In genomic region chr10:124221356-124222297, GRCh38 we compare ENCODE assay signal across 11 cellular contexts.
A peak's percentile ranks its signal among the peaks of the same experiment; 100 is the strongest.
DNase-seq lines count a peak whose midpoint lies in the region; ATAC-seq and TF ChIP-seq lines count a peak whose summit lies in the region.
"Had no signal": no experiment of that assay in that cellular context is flagged by ENCODE, and none has a peak within 500 bp of the region (broad histone marks: within the 10 kb centered on the region; RNA-seq: fewer than 3 reads in every experiment).

No MANE protein-coding gene starts in this region.

- ATAC-seq in GM21381 (IDR thresholded peaks at IDR 0.05; ENCODE audit: unreplicated experiment) (peak; percentile 83), HG03520 (IDR thresholded peaks at IDR 0.05; ENCODE audit: unreplicated experiment) (peak; percentile 68), heart right ventricle (peak; percentile 30 to 78 (median 68))
- no peak for ATAC-seq in activated naive CD4-positive, alpha-beta T cell treated with anti-CD3 and anti-CD28 coated beads, Interleukin-2, amount 50 U/mL, for 72 hours
- ATAC-seq: left lung had no signal

- no peaks in the 10 kb centered on the region for H3K36me3 Mint-ChIP-seq in activated naive CD4-positive, alpha-beta T cell treated with anti-CD3 and anti-CD28 coated beads, Interleukin-2, amount 50 U/mL, for 72 hours
- H3K36me3 Mint-ChIP-seq: activated CD4-positive, alpha-beta memory T cell treated with anti-CD3 and anti-CD28 coated beads for 36 hours had no signal

- POLR2A ChIA-PET in GM10248 (lab: Yijun Ruan, JAX), result no interaction called here

- CTCF ChIA-PET in GM10248 (lab: Yijun Ruan, JAX), result no interaction called here

- no peak for TF ChIP-seq CTCF in GM10248 (IDR thresholded peaks at IDR 0.05; ENCODE audit: control extremely low read depth, extremely low read depth, low read depth, missing control alignments)
- TF ChIP-seq CTCF in heart right ventricle (IDR thresholded peaks at IDR 0.05), result no peak

- H3K27me3 ChIP-seq in heart right ventricle, result peaks cover 0 to 26% (median 0%) of the 10 kb centered on the region in 7 donors

- no peak overlapping the region for H3K27ac Mint-ChIP-seq in activated naive CD4-positive, alpha-beta T cell treated with anti-CD3 and anti-CD28 coated beads, Interleukin-2, amount 50 U/mL, for 72 hours
- H3K27ac Mint-ChIP-seq: activated CD4-positive, alpha-beta memory T cell treated with anti-CD3 and anti-CD28 coated beads for 36 hours; stimulated activated naive CD8-positive, alpha-beta T cell treated with anti-CD3 and anti-CD28 coated beads, Interleukin-15, Interleukin-2, amounts not matched to agents 100 ng/mL and 50 ng/mL, for 24 hours had no signal

- DNase-seq in GM10248 (ENCODE audit: extremely low spot score), result peak; percentile 76
- peak in 1 of 2 donors; percentile 34 for DNase-seq in heart right ventricle
- DNase-seq in stimulated activated CD4-positive, alpha-beta T cell treated with anti-CD3 and anti-CD28 coated beads, Interleukin-2, amount 100 ng/mL, for 24 hours, result no peak
- DNase-seq in activated T-cell treated with anti-CD3 and anti-CD28 coated beads, Interleukin-2, amount 50 U/mL, for 48 hours, result no peak
- no peak for DNase-seq in activated naive CD4-positive, alpha-beta T cell treated with anti-CD3 and anti-CD28 coated beads, Interleukin-2, amount 50 U/mL, for 72 hours (ENCODE audit: low spot score in 2 of 2)
- no peak for DNase-seq in DMS53 treated with DMSO at 0.1 percent for 48 hours (lab: John Stamatoyannopoulos, UW; ENCODE audit: unreplicated experiment)
- DNase-seq: activated CD4-positive, alpha-beta memory T cell treated with anti-CD3 and anti-CD28 coated beads for 36 hours; left lung had no signal

- peaks cover 0 to 6% (median 0%) of the 10 kb centered on the region in 11 donors for H3K9me3 ChIP-seq in heart right ventricle
- H3K9me3 ChIP-seq: left lung had no signal

- intact Hi-C loops in heart right ventricle (cut with DNase I), result loop anchor here in 1 of 10 donors (10.0 kb wide), 1 partner anchor 127 kb away; the partner anchor contains the start of gene CHST15

- H3K27ac ChIP-seq in heart right ventricle, result peak overlapping the region in 6 of 10 donors; percentile 19 to 78 (median 66)
- H3K27ac ChIP-seq: left lung had no signal

- peak overlapping the region in 2 of 10 donors; percentile 10 to 48 for H3K4me3 ChIP-seq in heart right ventricle
- H3K4me3 ChIP-seq: left lung had no signal

- H3K36me3 ChIP-seq in heart right ventricle, result no peaks in the 10 kb centered on the region
- H3K36me3 ChIP-seq: left lung had no signal

- WGBS in heart right ventricle, 2 donors, result 24 to 30% methylated on average over 22 of the region's 22 CpGs

- H3K9me3 Mint-ChIP-seq in activated naive CD4-positive, alpha-beta T cell treated with anti-CD3 and anti-CD28 coated beads, Interleukin-2, amount 50 U/mL, for 72 hours, result peaks cover 0 to 3% of the 10 kb centered on the region in 2 donors
- H3K9me3 Mint-ChIP-seq: stimulated activated naive CD8-positive, alpha-beta T cell treated with anti-CD3 and anti-CD28 coated beads, Interleukin-15, Interleukin-2, amounts not matched to agents 100 ng/mL and 50 ng/mL, for 24 hours had no signal

- H3K4me1 ChIP-seq in heart right ventricle, result peaks cover 0 to 30% (median 25%) of the 10 kb centered on the region in 9 donors

Comparison
In these comparisons a context has a peak if more than half of its experiments do, and no peak if none do; other contexts are left out.
1. ATAC-seq: peak in GM21381 (single experiment), HG03520 (single experiment) and heart right ventricle (8 of 8); none in activated naive CD4-positive, alpha-beta T cell treated with anti-CD3 and anti-CD28 coated beads, Interleukin-2, amount 50 U/mL, for 72 hours (0 of 2).